Comparison of ENCODE assay signal across 18 cellular contexts in genomic region chrX:100931925-100932285, GRCh38. TPM values are rescaled to one million over a fixed set of nuclear protein-coding genes. Genes with fewer than 3 reads are reported as not detected.
DNase-seq lines count a peak whose midpoint lies in the region; ATAC-seq and TF ChIP-seq lines count a peak whose summit lies in the region.
"Had no signal": no experiment of that assay in that cellular context is flagged by ENCODE, and none has a peak within 500 bp of the region (broad histone marks: within the 10 kb centered on the region; RNA-seq: fewer than 3 reads in every experiment).

No MANE protein-coding gene starts in this region.

- intact Hi-C loops in left colon (cut with DNase I, micrococcal nuclease) = no loop called here

- DNase-seq in CD1c-positive myeloid dendritic cell (ENCODE audit: extremely low spot score) (peak; percentile 7), midbrain (lab: John Stamatoyannopoulos, UW) (no peak), left colon (no peak), RWPE1 (ENCODE audit: low spot score) (no peak)
- no peak for DNase-seq in effector CD8-positive, alpha-beta T cell (lab: John Stamatoyannopoulos, UW)
- DNase-seq: activated CD4-positive, alpha-beta T cell treated with anti-CD3 and anti-CD28 coated beads, Interleukin-2, amount 50 U/mL, for 1 hour; activated naive CD4-positive, alpha-beta T cell; naive thymus-derived CD8-positive, alpha-beta T cell; NCI-H1092; NCI-H446 treated with DMSO at 0.1 percent for 48 hours; stimulated activated CD4-positive, alpha-beta T cell treated with anti-CD3 and anti-CD28 coated beads, Interleukin-2, amount 100 ng/mL, for 24 hours; stimulated activated naive CD4-positive, alpha-beta T cell had no signal

- ATAC-seq in GM19025 (IDR thresholded peaks at IDR 0.05; ENCODE audit: low read depth, unreplicated experiment) (peak; percentile 23), HG02678 (IDR thresholded peaks at IDR 0.05; ENCODE audit: unreplicated experiment) (peak; percentile 8), HG03520 (IDR thresholded peaks at IDR 0.05; ENCODE audit: unreplicated experiment) (peak; percentile 13), left colon (no peak)
- ATAC-seq: HepG2; naive thymus-derived CD8-positive, alpha-beta T cell had no signal

- CTCF ChIA-PET in RWPE1 (lab: Yijun Ruan, JAX) = no interaction called here

- H3K27ac ChIP-seq in RWPE1 = no peak overlapping the region
- H3K27ac ChIP-seq: cardiac muscle cell had no signal

- TF ChIP-seq CTCF in RWPE1 (conservative IDR thresholded peaks at IDR 0.05; ENCODE audit: low read depth) = no peak

- POLR2A ChIA-PET in RWPE1 (lab: Yijun Ruan, JAX; ENCODE audit: low non-redundant PET) = no interaction called here

RNA-seq across cellular contexts. Expression of gene XKRX, which starts 3.2 kb away (rescaled TPM):
- 1 to 10 TPM; 2.1 to 2.3 TPM for total RNA-seq in left colon
- total RNA-seq: HepG2 had no signal

RNA-seq across cellular contexts. Expression of gene ARL13A, which starts 37.6 kb away (rescaled TPM):
- total RNA-seq in left colon = not detected
- total RNA-seq: HepG2; naive thymus-derived CD8-positive, alpha-beta T cell; renal cortical epithelial cell had no signal

RNA-seq across cellular contexts. Expression of gene NOX1, which starts 57.7 kb away (rescaled TPM):
- 100 to 1,000 TPM in 1 of 2 donors, 10 to 100 TPM in 1; 94.9 to 103 TPM for total RNA-seq in left colon
- total RNA-seq: HepG2; naive thymus-derived CD8-positive, alpha-beta T cell; renal cortical epithelial cell had no signal
